In genomic region chr3:46996689-46997452, GRCh38 we compare ENCODE assay signal across 19 cellular contexts. TPM values are rescaled to one million over a fixed set of nuclear protein-coding genes. Genes with fewer than 3 reads are reported as not detected.
DNase-seq lines count a peak whose midpoint lies in the region; ATAC-seq and TF ChIP-seq lines count a peak whose summit lies in the region.
"Had no signal": no experiment of that assay in that cellular context is flagged by ENCODE, and none has a peak within 500 bp of the region (broad histone marks: within the 10 kb centered on the region; RNA-seq: fewer than 3 reads in every experiment).

No MANE protein-coding gene starts in this region.

- TF ChIP-seq CTCF in lower lobe of right lung (IDR thresholded peaks at IDR 0.05) (no peak), colonic mucosa (IDR thresholded peaks at IDR 0.05) (no peak)

- peaks cover 13% of the 10 kb centered on the region for H3K4me1 Mint-ChIP-seq in stimulated activated naive CD8-positive, alpha-beta T cell treated with anti-CD3 and anti-CD28 coated beads, Interleukin-15, Interleukin-2, amounts not matched to agents 100 ng/mL and 50 ng/mL, for 24 hours (ENCODE audit: low read depth)
- peaks cover 39% of the 10 kb centered on the region for H3K4me1 Mint-ChIP-seq in activated CD8-positive, alpha-beta T cell treated with anti-CD3 and anti-CD28 coated beads, Interleukin-2, amount 10 ng/mL, durations not matched to agents 7 days and 5 days (ENCODE audit: low read depth)

- no peak overlapping the region for H3K9ac ChIP-seq in colonic mucosa (ENCODE audit: low read depth in 2 of 2, low read length in 2 of 2)

- H3K36me3 Mint-ChIP-seq in stimulated activated naive CD8-positive, alpha-beta T cell treated with anti-CD3 and anti-CD28 coated beads, Interleukin-15, Interleukin-2, amounts not matched to agents 100 ng/mL and 50 ng/mL, for 24 hours (ENCODE audit: low read depth) = peaks cover 7% of the 10 kb centered on the region
- H3K36me3 Mint-ChIP-seq in activated CD8-positive, alpha-beta T cell treated with anti-CD3 and anti-CD28 coated beads, Interleukin-2, amount 10 ng/mL, durations not matched to agents 7 days and 5 days (ENCODE audit: low read depth) = peaks cover 47% of the 10 kb centered on the region

- peaks cover 96% of the 10 kb centered on the region for H3K36me3 ChIP-seq in lower lobe of right lung
- H3K36me3 ChIP-seq in colonic mucosa = peaks cover 12% of the 10 kb centered on the region

- POLR2A ChIA-PET in activated CD8-positive, alpha-beta T cell treated with anti-CD3 and anti-CD28 coated beads, Interleukin-2, amount 10 ng/mL, durations not matched to agents 7 days and 5 days (lab: Charles Lee) = interaction anchor here (1.0 to 1.4 kb wide), 2 partner anchors 11 to 15 kb away, joined by 4 read pairs; no protein-coding TSS in a partner anchor

- H3K9me3 ChIP-seq in lower lobe of right lung = no peaks in the 10 kb centered on the region
- no peaks in the 10 kb centered on the region for H3K9me3 ChIP-seq in colonic mucosa
- H3K9me3 ChIP-seq: body of pancreas, heart left ventricle, thyroid gland had no signal

- H3K27me3 ChIP-seq in lower lobe of right lung (ENCODE audit: low read depth) (no peaks in the 10 kb centered on the region), colonic mucosa (no peaks in the 10 kb centered on the region)
- H3K27me3 ChIP-seq: body of pancreas, heart left ventricle, thyroid gland had no signal

- H3K4me1 ChIP-seq in lower lobe of right lung (peaks cover 9% of the 10 kb centered on the region), colonic mucosa (no peaks in the 10 kb centered on the region)
- H3K4me1 ChIP-seq: body of pancreas, thyroid gland had no signal

- H3K27ac ChIP-seq in lower lobe of right lung = no peak overlapping the region
- no peak overlapping the region for H3K27ac ChIP-seq in colonic mucosa
- H3K27ac ChIP-seq: body of pancreas, heart left ventricle, SK-N-MC, thyroid gland had no signal

- peak overlapping the region; percentile 11 for H3K27ac Mint-ChIP-seq in stimulated activated naive CD8-positive, alpha-beta T cell treated with anti-CD3 and anti-CD28 coated beads, Interleukin-15, Interleukin-2, amounts not matched to agents 100 ng/mL and 50 ng/mL, for 24 hours
- H3K27ac Mint-ChIP-seq in activated CD8-positive, alpha-beta T cell treated with anti-CD3 and anti-CD28 coated beads, Interleukin-2, amount 10 ng/mL, durations not matched to agents 7 days and 5 days = peak overlapping the region; percentile 79

- no peaks in the 10 kb centered on the region for H3K27me3 Mint-ChIP-seq in stimulated activated naive CD8-positive, alpha-beta T cell treated with anti-CD3 and anti-CD28 coated beads, Interleukin-15, Interleukin-2, amounts not matched to agents 100 ng/mL and 50 ng/mL, for 24 hours
- no peaks in the 10 kb centered on the region for H3K27me3 Mint-ChIP-seq in activated CD8-positive, alpha-beta T cell treated with anti-CD3 and anti-CD28 coated beads, Interleukin-2, amount 10 ng/mL, durations not matched to agents 7 days and 5 days (ENCODE audit: low read depth)

- H3K9me3 Mint-ChIP-seq in stimulated activated naive CD8-positive, alpha-beta T cell treated with anti-CD3 and anti-CD28 coated beads, Interleukin-15, Interleukin-2, amounts not matched to agents 100 ng/mL and 50 ng/mL, for 24 hours = no peaks in the 10 kb centered on the region
- no peaks in the 10 kb centered on the region for H3K9me3 Mint-ChIP-seq in activated CD8-positive, alpha-beta T cell treated with anti-CD3 and anti-CD28 coated beads, Interleukin-2, amount 10 ng/mL, durations not matched to agents 7 days and 5 days (ENCODE audit: insufficient read depth)

- H3K4me3 ChIP-seq in lower lobe of right lung = no peak overlapping the region
- H3K4me3 ChIP-seq in colonic mucosa = no peak overlapping the region
- H3K4me3 ChIP-seq: body of pancreas, heart left ventricle, SK-N-MC, thyroid gland had no signal

- no peak overlapping the region for H3K4me3 Mint-ChIP-seq in stimulated activated naive CD8-positive, alpha-beta T cell treated with anti-CD3 and anti-CD28 coated beads, Interleukin-15, Interleukin-2, amounts not matched to agents 100 ng/mL and 50 ng/mL, for 24 hours
- H3K4me3 Mint-ChIP-seq in activated CD8-positive, alpha-beta T cell treated with anti-CD3 and anti-CD28 coated beads, Interleukin-2, amount 10 ng/mL, durations not matched to agents 7 days and 5 days = no peak overlapping the region

- CTCF ChIA-PET in activated CD8-positive, alpha-beta T cell treated with anti-CD3 and anti-CD28 coated beads, Interleukin-2, amount 10 ng/mL, durations not matched to agents 7 days and 5 days (lab: Charles Lee) = interaction anchor here (1.3 to 3.2 kb wide), 6 partner anchors 10 to 84 kb away, joined by 3 to 15 read pairs (median 6); no protein-coding TSS in a partner anchor

- DNase-seq in stimulated activated naive CD8-positive, alpha-beta T cell treated with anti-CD3 and anti-CD28 coated beads, Interleukin-15, Interleukin-2, amounts not matched to agents 100 U/mL and 50 U/mL, for 24 hours = no peak
- DNase-seq in activated CD8-positive, alpha-beta T cell treated with anti-CD3 and anti-CD28 coated beads, Interleukin-2, amount 10 ng/mL, durations not matched to agents 7 days and 5 days = no peak
- DNase-seq in lower lobe of right lung (peak; percentile 28), middle frontal gyrus (ENCODE audit: extremely low spot score, low spot score) (no peak), colonic mucosa (no peak)
- DNase-seq: activated naive CD4-positive, alpha-beta T cell; DMS 273 treated with DMSO at 0.1 percent for 48 hours; mesendoderm; MV-4-11; NCI-H2081; NCI-H526 treated with DMSO at 0.1 percent for 48 hours; nucleus accumbens; stimulated activated CD4-positive, alpha-beta T cell treated with anti-CD3 and anti-CD28 coated beads, Interleukin-4, amount 100 ng/mL, for 4 hours; thyroid gland had no signal

- no peak for ATAC-seq in stimulated activated naive CD8-positive, alpha-beta T cell treated with anti-CD3 and anti-CD28 coated beads, Interleukin-15, Interleukin-2, amounts not matched to agents 100 U/mL and 50 U/mL, for 24 hours
- no peak for ATAC-seq in activated CD8-positive, alpha-beta T cell treated with anti-CD3 and anti-CD28 coated beads, Interleukin-2, amount 10 ng/mL, durations not matched to agents 7 days and 5 days
- no peak for ATAC-seq in lower lobe of right lung
- no peak for ATAC-seq in HG02870 (IDR thresholded peaks at IDR 0.05; ENCODE audit: unreplicated experiment)
- ATAC-seq: body of pancreas, heart left ventricle had no signal

- intact Hi-C loops in lower lobe of right lung (cut with DNase I) = no loop called here
- intact Hi-C loops in colonic mucosa (cut with DNase I) = loop anchor here (5.0 kb wide), 1 partner anchor 290 kb away; no protein-coding TSS in a partner anchor

RNA-seq across cellular contexts. Expression of gene NBEAL2, which starts 17.4 kb away (rescaled TPM):
- 100 to 1,000 TPM; 206 to 212 TPM for total RNA-seq in activated CD8-positive, alpha-beta T cell treated with anti-CD3 and anti-CD28 coated beads, Interleukin-2, amount 10 ng/mL, durations not matched to agents 7 days and 5 days
- total RNA-seq in lower lobe of right lung (97.0 TPM), colonic mucosa (100 to 1,000 TPM in 1 of 2 donors, 10 to 100 TPM in 1; 40.9 to 106 TPM)

RNA-seq across cellular contexts. Expression of gene CCDC12, which starts 20.3 kb away (rescaled TPM):
- 10 to 100 TPM; 59.4 to 62.2 TPM for total RNA-seq in activated CD8-positive, alpha-beta T cell treated with anti-CD3 and anti-CD28 coated beads, Interleukin-2, amount 10 ng/mL, durations not matched to agents 7 days and 5 days
- total RNA-seq in lower lobe of right lung (42.9 TPM), colonic mucosa (10 to 100 TPM; 34.1 to 55.7 TPM)
